Comparison of ENCODE assay signal across 17 cellular contexts in genomic region chr22:22047266-22047665, GRCh38.
DNase-seq lines count a peak whose midpoint lies in the region; ATAC-seq, FAIRE-seq and TF ChIP-seq lines count a peak whose summit lies in the region.
"Had no signal": no experiment of that assay in that cellular context is flagged by ENCODE, and none has a peak within 500 bp of the region (broad histone marks: within the 10 kb centered on the region; RNA-seq: fewer than 3 reads in every experiment).

No MANE protein-coding gene starts in this region.

- no peak for TF ChIP-seq EP300 in GM12878 (IDR thresholded peaks at IDR 0.05; ENCODE audit: borderline replicate concordance in 1 of 2, control insufficient read depth in 1 of 2, low read depth in 2 of 2, low read length in 2 of 2)

- H3K4me2 ChIP-seq in BLaER1 (peak overlapping the region; percentile 74; the same call in 1 of the 2 replicates), GM12878 (ENCODE audit: control insufficient read depth, insufficient read depth) (no peak overlapping the region)

- SMC1A ChIA-PET in GM12878 (lab: Charles Lee; ENCODE audit: uncharacterized antibody, unreplicated experiment) = interaction anchor here (2.8 kb wide), 1 partner anchor 12 kb away, joined by 22 read pairs; no protein-coding TSS in a partner anchor

- intact Hi-C loops in GM12878 (cut with micrococcal nuclease; ENCODE audit: unreplicated experiment) = no loop called here

- ATAC-seq in GM12878 = no peak

- H3K36me3 ChIP-seq in BLaER1 (no peaks in the 10 kb centered on the region), GM12878 (ENCODE audit: control insufficient read depth in 2 of 2, insufficient read depth in 2 of 2, low read length in 1 of 2) (no peaks in the 10 kb centered on the region)

- in situ Hi-C loops in GM12878 (cut with MboI) = no loop called here

- no peaks in the 10 kb centered on the region; the same call in 1 of the 2 replicates for H3K79me2 ChIP-seq in GM12878 (ENCODE audit: control insufficient read depth, insufficient read depth, low read length)

- BruUV-seq in GM12878 (replicated peaks; lab: Mats Ljungman, UMichigan) = no TSS peak

- H3K9me3 ChIP-seq in BLaER1 (no peaks in the 10 kb centered on the region), GM12878 (replicated peaks; ENCODE audit: control insufficient read depth, insufficient read depth, low read length) (no peaks in the 10 kb centered on the region)

- TF ChIP-seq RAD21 in GM12878 (IDR thresholded peaks at IDR 0.05; ENCODE audit: insufficient read depth, low read depth, low read length) = no peak

- WGBS in GM12878 (ENCODE audit: insufficient coverage, insufficient replicate concordance, low lambda C conversion rate, missing lambda C conversion rate) = 11% methylated on average over 3 of the region's 3 CpGs

- H3K4me3 ChIP-seq in BLaER1 = no peak overlapping the region
- no peak overlapping the region for H3K4me3 ChIP-seq in GM12878

- H4K20me1 ChIP-seq in BLaER1 (no peaks in the 10 kb centered on the region), GM12878 (ENCODE audit: control insufficient read depth, insufficient read depth) (no peaks in the 10 kb centered on the region)

- peak; percentile 84 for DNase-seq in NAMALWA (ENCODE audit: low spot score)
- no peak for DNase-seq in GM12878 (ENCODE audit: low read depth, low spot score)
- no peak for DNase-seq in urothelium cell line (ENCODE audit: low spot score)
- no peak for DNase-seq in caudate nucleus (lab: John Stamatoyannopoulos, UW)
- DNase-seq in inferior parietal cortex (ENCODE audit: extremely low spot score) = no peak
- DNase-seq in stimulated activated CD4-positive, alpha-beta T cell treated with anti-CD3 and anti-CD28 coated beads, Interleukin-4, amount 100 ng/mL, for 1 hour = no peak
- DNase-seq: 8988T; AML-193; C1 segment of cervical spinal cord; CD4-positive, alpha-beta T cell; DMS79; EL; HCEC 1CT; HFFc6; KG1 had no signal

- POLR2A ChIA-PET in GM12878 (lab: Charles Lee) = interaction anchor here (7.3 kb wide), 1 partner anchor 14 kb away, joined by 141 read pairs; no protein-coding TSS in a partner anchor

- H3K27me3 ChIP-seq in BLaER1 (no peaks in the 10 kb centered on the region), GM12878 (replicated peaks in 1 of 2; ENCODE audit: control insufficient read depth in 2 of 2, insufficient read depth in 2 of 2, low read length in 1 of 2) (no peaks in the 10 kb centered on the region)

- peak overlapping the region; percentile 7; the same call in 1 of the 2 replicates for H2AFZ ChIP-seq in GM12878 (ENCODE audit: control insufficient read depth, low read depth, low read length)

- H3K4me1 ChIP-seq in BLaER1 = peaks cover 47% of the 10 kb centered on the region
- H3K4me1 ChIP-seq in GM12878 (ENCODE audit: control insufficient read depth, insufficient read depth, low read length) = peaks cover 15% of the 10 kb centered on the region

- H3K27ac ChIP-seq in BLaER1 (no peak overlapping the region), GM12878 (ENCODE audit: control insufficient read depth, insufficient read depth) (no peak overlapping the region), caudate nucleus (ENCODE audit: low read depth, low read length) (no peak overlapping the region)

- CTCF ChIA-PET in GM12878 (lab: Yijun Ruan, JAX) = interaction anchor here (0.6 to 6.5 kb wide), 4 partner anchors 18 to 104 kb away, joined by 3 to 39 read pairs (median 8); no protein-coding TSS in a partner anchor

- FAIRE-seq in GM12878 (lab: Jason Lieb, UNC) (no peak), urothelium cell line (lab: Jason Lieb, UNC) (peak; percentile 37)
- FAIRE-seq: G401.6 had no signal

- H3K9ac ChIP-seq in BLaER1 (no peak overlapping the region), GM12878 (ENCODE audit: control insufficient read depth, insufficient read depth, low read length) (no peak overlapping the region)

- RAD21 ChIA-PET in GM12878 (lab: Charles Lee; ENCODE audit: unreplicated experiment) = interaction anchor here (1.4 to 8.6 kb wide), 3 partner anchors 13 to 149 kb away, joined by 4 to 229 read pairs (median 5); no protein-coding TSS in a partner anchor

- no peak for TF ChIP-seq POLR2A in GM12878 (IDR thresholded peaks at IDR 0.05; ENCODE audit: low read depth, low read length)

- TF ChIP-seq CTCF in GM12878 (IDR thresholded peaks at IDR 0.05 in 2 of 3, conservative IDR thresholded peaks at IDR 0.05 in 1 of 3; ENCODE audit: control insufficient read depth in 2 of 3, extremely low read depth in 1 of 3, insufficient read depth in 1 of 3, low read depth in 3 of 3, low read length in 3 of 3) = no peak

TF ChIP-seq in GM12878, 131 proteins besides CTCF, POLR2A, EP300 and RAD21:
- TF ChIP-seq BCL11A (IDR thresholded peaks at IDR 0.05; ENCODE audit: low read depth, low read length) = no peak
- no peak for TF ChIP-seq ZBTB40 (IDR thresholded peaks at IDR 0.05; ENCODE audit: borderline replicate concordance)
- TF ChIP-seq, protein P1, sequence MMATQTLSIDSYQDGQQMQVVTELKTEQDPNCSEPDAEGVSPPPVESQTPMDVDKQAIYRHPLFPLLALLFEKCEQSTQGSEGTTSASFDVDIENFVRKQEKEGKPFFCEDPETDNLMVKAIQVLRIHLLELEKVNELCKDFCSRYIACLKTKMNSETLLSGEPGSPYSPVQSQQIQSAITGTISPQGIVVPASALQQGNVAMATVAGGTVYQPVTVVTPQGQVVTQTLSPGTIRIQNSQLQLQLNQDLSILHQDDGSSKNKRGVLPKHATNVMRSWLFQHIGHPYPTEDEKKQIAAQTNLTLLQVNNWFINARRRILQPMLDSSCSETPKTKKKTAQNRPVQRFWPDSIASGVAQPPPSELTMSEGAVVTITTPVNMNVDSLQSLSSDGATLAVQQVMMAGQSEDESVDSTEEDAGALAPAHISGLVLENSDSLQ (IDR thresholded peaks at IDR 0.05) = no peak
- TF ChIP-seq POU2F2 (IDR thresholded peaks at IDR 0.05; ENCODE audit: borderline replicate concordance, low read depth, low read length) = no peak
- TF ChIP-seq POLR2AphosphoS5 (IDR thresholded peaks at IDR 0.05; ENCODE audit: low read length) = no peak
- no peak for TF ChIP-seq EED (IDR thresholded peaks at IDR 0.05; ENCODE audit: low read depth)
- TF ChIP-seq, protein P2, sequence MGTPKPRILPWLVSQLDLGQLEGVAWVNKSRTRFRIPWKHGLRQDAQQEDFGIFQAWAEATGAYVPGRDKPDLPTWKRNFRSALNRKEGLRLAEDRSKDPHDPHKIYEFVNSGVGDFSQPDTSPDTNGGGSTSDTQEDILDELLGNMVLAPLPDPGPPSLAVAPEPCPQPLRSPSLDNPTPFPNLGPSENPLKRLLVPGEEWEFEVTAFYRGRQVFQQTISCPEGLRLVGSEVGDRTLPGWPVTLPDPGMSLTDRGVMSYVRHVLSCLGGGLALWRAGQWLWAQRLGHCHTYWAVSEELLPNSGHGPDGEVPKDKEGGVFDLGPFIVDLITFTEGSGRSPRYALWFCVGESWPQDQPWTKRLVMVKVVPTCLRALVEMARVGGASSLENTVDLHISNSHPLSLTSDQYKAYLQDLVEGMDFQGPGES (IDR thresholded peaks at IDR 0.05) = no peak
